ENCODE assay signal across 1 cellular context in the genomic region with DNA sequence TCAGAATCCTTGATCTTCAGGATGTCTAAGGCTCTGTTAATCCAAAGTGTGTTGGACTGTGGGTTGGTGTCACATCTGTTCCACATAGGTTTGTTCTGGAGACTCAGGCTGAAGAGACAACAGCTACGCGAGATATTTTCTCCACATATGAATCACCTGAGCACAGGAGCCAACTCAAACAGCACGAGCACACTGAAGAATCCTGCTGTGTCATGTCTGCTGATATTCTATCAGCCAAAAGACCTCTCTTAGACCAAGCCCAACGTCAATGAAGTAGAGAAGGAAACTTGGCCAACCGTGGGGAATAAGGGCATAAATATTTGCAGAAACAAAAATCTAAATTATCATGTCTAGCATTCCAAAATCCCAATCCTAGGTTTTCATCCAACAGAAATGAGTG.
A peak's percentile ranks its signal among the peaks of the same experiment; 100 is the strongest.
TF ChIP-seq lines count a peak whose summit lies in the region.

No MANE protein-coding gene starts in this region.

TF ChIP-seq in K562, 482 proteins besides CTCF, POLR2A, EP300 and RAD21 (continued from another document):
- TF ChIP-seq, protein P1, sequence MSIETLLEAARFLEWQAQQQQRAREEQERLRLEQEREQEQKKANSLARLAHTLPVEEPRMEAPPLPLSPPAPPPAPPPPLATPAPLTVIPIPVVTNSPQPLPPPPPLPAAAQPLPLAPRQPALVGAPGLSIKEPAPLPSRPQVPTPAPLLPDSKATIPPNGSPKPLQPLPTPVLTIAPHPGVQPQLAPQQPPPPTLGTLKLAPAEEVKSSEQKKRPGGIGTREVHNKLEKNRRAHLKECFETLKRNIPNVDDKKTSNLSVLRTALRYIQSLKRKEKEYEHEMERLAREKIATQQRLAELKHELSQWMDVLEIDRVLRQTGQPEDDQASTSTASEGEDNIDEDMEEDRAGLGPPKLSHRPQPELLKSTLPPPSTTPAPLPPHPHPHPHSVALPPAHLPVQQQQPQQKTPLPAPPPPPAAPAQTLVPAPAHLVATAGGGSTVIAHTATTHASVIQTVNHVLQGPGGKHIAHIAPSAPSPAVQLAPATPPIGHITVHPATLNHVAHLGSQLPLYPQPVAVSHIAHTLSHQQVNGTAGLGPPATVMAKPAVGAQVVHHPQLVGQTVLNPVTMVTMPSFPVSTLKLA (conservative IDR thresholded peaks at IDR 0.05) = no peak
- TF ChIP-seq ZNF316 (IDR thresholded peaks at IDR 0.05) = peak; percentile 77; the same call in 1 of the 2 replicates
- no peak for TF ChIP-seq PPARD (CRISPR knock-in tag; IDR thresholded peaks at IDR 0.05)
